In genomic region chr9:126471084-126471611, GRCh38 we compare ENCODE assay signal across 8 cellular contexts.
A peak's percentile ranks its signal among the peaks of the same experiment; 100 is the strongest.
DNase-seq lines count a peak whose midpoint lies in the region; FAIRE-seq and TF ChIP-seq lines count a peak whose summit lies in the region.

No MANE protein-coding gene starts in this region.

- H3K27ac ChIP-seq in kidney (ENCODE audit: low read depth in 2 of 2, low read length in 2 of 2), result peak overlapping the region in 1 of 2 donors; percentile 48

- DNase-seq in AG10803 (ENCODE audit: low read depth) (peak; percentile 92), H4 (ENCODE audit: low spot score) (peak; percentile 51), SIG-M5 treated with dmso at 0.1 percent for 504 hours (lab: John Stamatoyannopoulos, UW; ENCODE audit: unreplicated experiment) (peak; percentile 93), activated gamma-delta T cell treated with Interleukin-2 at 50 U/mL for 16 hours (peak; percentile 71), kidney (peak; percentile 80), NCI-H1694 treated with DMSO at 0.1 percent for 48 hours (lab: John Stamatoyannopoulos, UW) (no peak), SHP77 treated with DMSO at 0.1 percent for 48 hours (lab: John Stamatoyannopoulos, UW) (no peak)
- peak; percentile 20 to 47 (median 28) for DNase-seq in stimulated activated CD4-positive, alpha-beta T cell treated with anti-CD3 and anti-CD28 coated beads, TNF-alpha, amount 100 ng/mL, for 4 hours (ENCODE audit: low read depth in 3 of 3)

- H3K36me3 ChIP-seq in kidney (ENCODE audit: control insufficient read depth in 1 of 2, insufficient read depth in 2 of 2, low read length in 2 of 2), result no peaks in the 10 kb centered on the region

- H3K4me3 ChIP-seq in AG10803 (ENCODE audit: low read length), result peak overlapping the region; percentile 21
- H3K4me3 ChIP-seq in kidney (ENCODE audit: low read length in 2 of 2), result no peak overlapping the region

- peaks cover 0 to 2% of the 10 kb centered on the region in 2 donors for H3K4me1 ChIP-seq in kidney (ENCODE audit: control insufficient read depth in 1 of 2, insufficient read depth in 1 of 2, low read depth in 1 of 2, low read length in 2 of 2)

- H3K9me3 ChIP-seq in kidney (ENCODE audit: control insufficient read depth in 1 of 2, low read length in 2 of 2), result no peaks in the 10 kb centered on the region

- FAIRE-seq in kidney (lab: Jason Lieb, UNC), result no peak

- TF ChIP-seq CTCF in AG10803 (conservative IDR thresholded peaks at IDR 0.05; ENCODE audit: low read length) (no peak), kidney (IDR thresholded peaks at IDR 0.05; ENCODE audit: borderline replicate concordance, extremely low read depth, insufficient read depth) (no peak)

- no peak overlapping the region for H3K9ac ChIP-seq in kidney (ENCODE audit: low read length in 2 of 2)

- intact Hi-C loops in kidney (cut with DNase I), result no loop called here

Comparison
In these comparisons a context has a peak if more than half of its experiments do, and no peak if none do; other contexts are left out.
1. DNase-seq: peak in AG10803 (single experiment), H4 (single experiment), SIG-M5 treated with dmso at 0.1 percent for 504 hours (single experiment), activated gamma-delta T cell treated with Interleukin-2 at 50 U/mL for 16 hours (single experiment), kidney (single experiment) and stimulated activated CD4-positive, alpha-beta T cell treated with anti-CD3 and anti-CD28 coated beads, TNF-alpha, amount 100 ng/mL, for 4 hours (3 of 3); none in NCI-H1694 treated with DMSO at 0.1 percent for 48 hours (single experiment) and SHP77 treated with DMSO at 0.1 percent for 48 hours (single experiment).